Comparison of ENCODE assay signal across 2 cellular contexts in the genomic region with DNA sequence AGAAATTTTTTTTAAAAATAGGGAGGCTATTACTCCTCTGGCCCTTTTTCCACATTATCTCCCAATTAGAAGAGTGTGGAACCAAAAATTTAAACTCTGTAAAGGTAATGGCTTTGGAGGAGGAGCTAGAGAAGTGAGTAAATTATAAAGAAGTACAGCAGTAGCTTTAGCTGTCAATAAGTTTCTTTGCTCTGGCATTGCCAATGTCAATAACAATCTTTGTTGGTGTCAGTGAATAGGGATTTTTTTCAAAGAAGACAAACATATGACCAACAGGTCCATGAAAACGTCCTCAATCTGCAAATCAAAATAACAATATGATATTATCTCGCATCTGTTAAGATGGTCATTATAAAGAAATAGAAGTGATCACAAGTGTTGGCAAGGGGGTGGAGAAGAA.
TF ChIP-seq lines count a peak whose summit lies in the region.

No MANE protein-coding gene starts in this region.

TF ChIP-seq in GM23338, 12 proteins besides CTCF, POLR2A, EP300 and RAD21:
- TF ChIP-seq JUNB (IDR thresholded peaks at IDR 0.05; ENCODE audit: unreplicated experiment) (no peak), POLR2AphosphoS5 (IDR thresholded peaks at IDR 0.05; ENCODE audit: low read depth) (no peak), ZNF331 (CRISPR knock-in tag; IDR thresholded peaks at IDR 0.05; ENCODE audit: low read depth) (no peak), ETS1 (IDR thresholded peaks at IDR 0.05) (no peak), STAT1 (IDR thresholded peaks at IDR 0.05; ENCODE audit: unreplicated experiment) (no peak)

TF ChIP-seq in H1, 55 proteins besides CTCF, POLR2A, EP300 and RAD21:
- TF ChIP-seq CBX5 (IDR thresholded peaks at IDR 0.05; ENCODE audit: low read depth, low read length) (no peak), FOSL1 (IDR thresholded peaks at IDR 0.05; ENCODE audit: insufficient read depth, low read depth, low read length) (no peak), SP1 (IDR thresholded peaks at IDR 0.05; ENCODE audit: low read depth, low read length) (no peak), CHD2 (IDR thresholded peaks at IDR 0.05; ENCODE audit: low read length) (no peak)
